In genomic region chr1:153985984-153986761, GRCh38 we compare ENCODE assay signal across 1 cellular context.
TF ChIP-seq lines count a peak whose summit lies in the region.

RAB13 (minus strand) TSS chr1:153986339; CDS start chr1:153986236, 103 bp downstream.

TF ChIP-seq in HepG2, 621 proteins besides CTCF, POLR2A, EP300 and RAD21 (continued from another document and continues in another):
- TF ChIP-seq ZNF687 (CRISPR knock-in tag; IDR thresholded peaks at IDR 0.05) (peak; percentile 50), ARID3A (IDR thresholded peaks at IDR 0.05; ENCODE audit: low read depth, low read length) (no peak), GABPB1 (CRISPR knock-in tag; IDR thresholded peaks at IDR 0.05) (peak; percentile 34; the same call in 1 of the 2 replicates), ZKSCAN5 (CRISPR knock-in tag; IDR thresholded peaks at IDR 0.05) (no peak), ISL2 (CRISPR knock-in tag; IDR thresholded peaks at IDR 0.05) (peak; percentile 45; the same call in 1 of the 2 replicates), YEATS4 (CRISPR knock-in tag; IDR thresholded peaks at IDR 0.05; ENCODE audit: borderline replicate concordance) (peak; percentile 50), POLR2G (IDR thresholded peaks at IDR 0.05; ENCODE audit: low read depth, low read length) (peak; percentile 28; the same call in 1 of the 2 replicates), DMAP1 (CRISPR knock-in tag; IDR thresholded peaks at IDR 0.05) (0 out of 2 replicates have a peak, but pooled peaks have one; percentile 4), ZNF724P (CRISPR knock-in tag; IDR thresholded peaks at IDR 0.05; ENCODE audit: borderline replicate concordance) (0 out of 2 replicates have a peak, but pooled peaks have one; percentile 29), HOXA3 (CRISPR knock-in tag; IDR thresholded peaks at IDR 0.05) (peak; percentile 63), YY1 (IDR thresholded peaks at IDR 0.05; ENCODE audit: insufficient read depth, insufficient replicate concordance, low read depth, low read length) (peak; percentile 74), KDM5A (IDR thresholded peaks at IDR 0.05; ENCODE audit: borderline replicate concordance, low read length) (peak; percentile 74; the same call in 1 of the 2 replicates), ZNF619 (CRISPR knock-in tag; IDR thresholded peaks at IDR 0.05) (0 out of 2 replicates have a peak, but pooled peaks have one; percentile 14), ARID4A (CRISPR knock-in tag; IDR thresholded peaks at IDR 0.05; ENCODE audit: borderline replicate concordance) (no peak; the same call in 1 of the 2 replicates), ZNF710 (CRISPR knock-in tag; IDR thresholded peaks at IDR 0.05; ENCODE audit: borderline replicate concordance) (0 out of 2 replicates have a peak, but pooled peaks have one; percentile 34), HNF1B (CRISPR knock-in tag; IDR thresholded peaks at IDR 0.05) (0 out of 2 replicates have a peak, but pooled peaks have one; percentile 12), MBD4 (IDR thresholded peaks at IDR 0.05; ENCODE audit: borderline replicate concordance, low read length) (no peak), ZNF777 (CRISPR knock-in tag; IDR thresholded peaks at IDR 0.05) (peak; percentile 42; the same call in 1 of the 2 replicates), PRMT3 (CRISPR knock-in tag; IDR thresholded peaks at IDR 0.05; ENCODE audit: borderline replicate concordance, low read depth) (no peak), ZBTB43 (CRISPR knock-in tag; conservative IDR thresholded peaks at IDR 0.05) (0 out of 2 replicates have a peak, but pooled peaks have one; percentile 1), SP5 (CRISPR knock-in tag; IDR thresholded peaks at IDR 0.05; ENCODE audit: borderline replicate concordance, low read depth) (peak; percentile 57; the same call in 1 of the 2 replicates), SAP130 (CRISPR knock-in tag; IDR thresholded peaks at IDR 0.05; ENCODE audit: low read depth) (peak; percentile 50; the same call in 1 of the 2 replicates), DRAP1 (CRISPR knock-in tag; IDR thresholded peaks at IDR 0.05) (0 out of 2 replicates have a peak, but pooled peaks have one; percentile 14), CHD4 (IDR thresholded peaks at IDR 0.05; ENCODE audit: borderline replicate concordance, low read length) (peak; percentile 60; the same call in 1 of the 2 replicates), NAIF1 (CRISPR knock-in tag; IDR thresholded peaks at IDR 0.05; ENCODE audit: borderline replicate concordance) (0 out of 2 replicates have a peak, but pooled peaks have one; percentile 7), TFDP1 (CRISPR knock-in tag; IDR thresholded peaks at IDR 0.05; ENCODE audit: borderline replicate concordance) (no peak), HNF1A (IDR thresholded peaks at IDR 0.05; ENCODE audit: low read depth) (no peak), HNF1A (CRISPR knock-in tag; IDR thresholded peaks at IDR 0.05; ENCODE audit: borderline replicate concordance) (no peak), ZNF704 (CRISPR knock-in tag; IDR thresholded peaks at IDR 0.05; ENCODE audit: borderline replicate concordance) (no peak)
